Comparison of ENCODE assay signal across 15 cellular contexts in the genomic region with DNA sequence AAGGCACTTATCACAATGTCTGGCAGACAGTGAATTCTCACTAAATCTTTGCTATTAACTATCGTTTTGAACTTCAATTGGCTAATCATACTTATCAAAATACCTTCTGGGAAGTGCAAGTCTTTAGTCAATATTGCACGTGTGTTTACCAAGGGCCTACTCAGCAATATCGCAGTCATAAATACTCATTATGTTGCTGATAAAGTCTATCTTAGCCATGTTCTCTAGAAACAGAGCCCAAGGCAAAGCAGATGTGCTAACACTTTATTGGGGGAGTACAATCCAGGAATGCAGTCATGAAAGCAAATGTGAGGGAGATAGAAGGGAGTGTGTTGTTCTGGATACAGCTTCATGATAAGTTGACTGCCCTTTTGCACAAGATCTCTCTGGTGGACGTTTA.
DNase-seq lines count a peak whose midpoint lies in the region; ATAC-seq, FAIRE-seq and TF ChIP-seq lines count a peak whose summit lies in the region.
"Had no signal": no experiment of that assay in that cellular context is flagged by ENCODE, and none has a peak within 500 bp of the region (broad histone marks: within the 10 kb centered on the region; RNA-seq: fewer than 3 reads in every experiment).

No MANE protein-coding gene starts in this region.

- no peaks in the 10 kb centered on the region for H3K36me3 ChIP-seq in GM23338 (ENCODE audit: insufficient read depth)
- no peaks in the 10 kb centered on the region for H3K36me3 ChIP-seq in small intestine (ENCODE audit: control insufficient read depth in 2 of 2, insufficient read depth in 2 of 2, low read length in 2 of 2)
- H3K36me3 ChIP-seq in MM.1S (replicated peaks; ENCODE audit: insufficient read depth, low read length): no peaks in the 10 kb centered on the region

- H3K4me3 ChIP-seq in GM23338 (no peak overlapping the region), small intestine (ENCODE audit: low read depth in 1 of 2, low read length in 2 of 2) (no peak overlapping the region), MM.1S (ENCODE audit: low read length) (no peak overlapping the region)

- no peak for FAIRE-seq in small intestine (lab: Jason Lieb, UNC)
- FAIRE-seq: H1, HTR-8/SVneo had no signal

- no peak overlapping the region for H3K4me3 Mint-ChIP-seq in GM23338
- H3K4me3 Mint-ChIP-seq: CD4-positive, alpha-beta T cell; H9 had no signal

- H3K9me3 ChIP-seq in small intestine (ENCODE audit: control insufficient read depth, low read depth): no peaks in the 10 kb centered on the region
- no peaks in the 10 kb centered on the region for H3K9me3 ChIP-seq in MM.1S (replicated peaks; ENCODE audit: insufficient read depth, low read length)

- H3K9ac ChIP-seq in MM.1S (ENCODE audit: low read length): no peak overlapping the region

- no peaks in the 10 kb centered on the region for H3K4me1 Mint-ChIP-seq in GM23338
- H3K4me1 Mint-ChIP-seq: H9 had no signal

- no peak for ATAC-seq in GM23338
- ATAC-seq in SK-N-SH treated with all-trans-retinoic acid at 6 μM for 48 hours: peak; percentile 37; the same call in 2 of the 3 replicates

- H3K4me1 ChIP-seq in GM23338 (ENCODE audit: insufficient read depth) (no peaks in the 10 kb centered on the region), small intestine (ENCODE audit: control insufficient read depth in 2 of 2, insufficient read depth in 1 of 2, low read depth in 1 of 2, low read length in 1 of 2) (no peaks in the 10 kb centered on the region), MM.1S (ENCODE audit: low read length) (no peaks in the 10 kb centered on the region)

- TF ChIP-seq CTCF in GM23338 (conservative IDR thresholded peaks at IDR 0.05; ENCODE audit: low read depth in 2 of 2) (no peak), MM.1S (IDR thresholded peaks at IDR 0.05; ENCODE audit: low read length) (no peak)

- H3K27me3 ChIP-seq in GM23338 (ENCODE audit: insufficient read depth) (no peaks in the 10 kb centered on the region), small intestine (ENCODE audit: control insufficient read depth in 2 of 2, insufficient read depth in 2 of 2, low read length in 2 of 2) (no peaks in the 10 kb centered on the region), MM.1S (replicated peaks; ENCODE audit: insufficient read depth, low read length) (no peaks in the 10 kb centered on the region)

- H3K36me3 Mint-ChIP-seq in GM23338 (ENCODE audit: low read depth): no peaks in the 10 kb centered on the region; the same call in 1 of the 3 replicates

- peaks cover 6% of the 10 kb centered on the region for H3K9me3 Mint-ChIP-seq in GM23338
- H3K9me3 Mint-ChIP-seq: CD4-positive, alpha-beta T cell had no signal

- H3K79me2 ChIP-seq in GM23338 (replicated peaks; ENCODE audit: insufficient read depth): no peaks in the 10 kb centered on the region
- H3K79me2 ChIP-seq in MM.1S (ENCODE audit: low read length): no peaks in the 10 kb centered on the region

- H3K9me2 ChIP-seq in GM23338 (ENCODE audit: insufficient read depth) (no peaks in the 10 kb centered on the region), MM.1S (replicated peaks; ENCODE audit: insufficient read depth, low read length) (no peaks in the 10 kb centered on the region)

- H3K4me2 ChIP-seq in GM23338 (no peak overlapping the region), MM.1S (ENCODE audit: low read depth, low read length) (no peak overlapping the region)

- H2AFZ ChIP-seq in GM23338: 0 out of 2 replicates have a peak overlapping the region, but pooled peaks have one; percentile 13
- H2AFZ ChIP-seq in MM.1S (ENCODE audit: low read length): no peak overlapping the region

- DNase-seq in GM23338 (ENCODE audit: low spot score): no peak
- peak; percentile 23 for DNase-seq in left kidney (ENCODE audit: low read depth, low spot score)
- peak; percentile 27 for DNase-seq in small intestine
- DNase-seq in SKM-1 (lab: John Stamatoyannopoulos, UW; ENCODE audit: unreplicated experiment): no peak
- DNase-seq in amniotic stem cell (lab: John Stamatoyannopoulos, UW): no peak
- DNase-seq in DMS 273 (lab: John Stamatoyannopoulos, UW; ENCODE audit: unreplicated experiment): no peak
- no peak for DNase-seq in MM.1S
- DNase-seq: CD4-positive, alpha-beta T cell; DMS79 treated with DMSO at 0.1 percent for 48 hours; GF-D8; H9 had no signal

- H3F3A ChIP-seq in GM23338 (replicated peaks; ENCODE audit: low read depth) (no peaks in the 10 kb centered on the region), MM.1S (ENCODE audit: insufficient read depth, low read length) (no peaks in the 10 kb centered on the region)

- no peak overlapping the region for H3K27ac Mint-ChIP-seq in GM23338
- H3K27ac Mint-ChIP-seq: CD4-positive, alpha-beta T cell; H9 had no signal

- no peaks in the 10 kb centered on the region for H4K20me1 ChIP-seq in GM23338 (replicated peaks; ENCODE audit: insufficient read depth)
- H4K20me1 ChIP-seq in MM.1S (ENCODE audit: insufficient read depth, low read length): no peaks in the 10 kb centered on the region

- no peaks in the 10 kb centered on the region for H3K27me3 Mint-ChIP-seq in GM23338 (ENCODE audit: insufficient read depth, low read depth, poor library complexity)

- WGBS in small intestine, 3 donors: 13 to 55% (median 24%) methylated on average over 4 of the region's 4 CpGs

- H3K27ac ChIP-seq in GM23338 (ENCODE audit: low read depth) (no peak overlapping the region), small intestine (ENCODE audit: low read depth in 1 of 2, low read length in 1 of 2) (no peak overlapping the region), MM.1S (ENCODE audit: low read length) (no peak overlapping the region)
- H3K27ac ChIP-seq: C4-2B had no signal

TF ChIP-seq in GM23338, 12 proteins besides CTCF, POLR2A, EP300 and RAD21 (continues in another document):
- no peak for TF ChIP-seq NANOG (IDR thresholded peaks at IDR 0.05; ENCODE audit: borderline replicate concordance)
- no peak for TF ChIP-seq ZNF331 (CRISPR knock-in tag; IDR thresholded peaks at IDR 0.05; ENCODE audit: low read depth)
- TF ChIP-seq, protein P1, sequence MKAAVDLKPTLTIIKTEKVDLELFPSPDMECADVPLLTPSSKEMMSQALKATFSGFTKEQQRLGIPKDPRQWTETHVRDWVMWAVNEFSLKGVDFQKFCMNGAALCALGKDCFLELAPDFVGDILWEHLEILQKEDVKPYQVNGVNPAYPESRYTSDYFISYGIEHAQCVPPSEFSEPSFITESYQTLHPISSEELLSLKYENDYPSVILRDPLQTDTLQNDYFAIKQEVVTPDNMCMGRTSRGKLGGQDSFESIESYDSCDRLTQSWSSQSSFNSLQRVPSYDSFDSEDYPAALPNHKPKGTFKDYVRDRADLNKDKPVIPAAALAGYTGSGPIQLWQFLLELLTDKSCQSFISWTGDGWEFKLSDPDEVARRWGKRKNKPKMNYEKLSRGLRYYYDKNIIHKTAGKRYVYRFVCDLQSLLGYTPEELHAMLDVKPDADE (IDR thresholded peaks at IDR 0.05): no peak
- TF ChIP-seq JUNB (IDR thresholded peaks at IDR 0.05; ENCODE audit: unreplicated experiment): no peak
- no peak for TF ChIP-seq STAT1 (IDR thresholded peaks at IDR 0.05; ENCODE audit: unreplicated experiment)
- TF ChIP-seq EZH2phosphoT487 (IDR thresholded peaks at IDR 0.05; ENCODE audit: unreplicated experiment): no peak

TF ChIP-seq in SK-N-SH treated with all-trans-retinoic acid at 6 μM for 48 hours, 23 proteins besides CTCF, POLR2A, EP300 and RAD21 (continues in another document):
- TF ChIP-seq PATZ1 (CRISPR knock-in tag; IDR thresholded peaks at IDR 0.05; ENCODE audit: borderline replicate concordance) (no peak), SNAI2 (CRISPR knock-in tag; IDR thresholded peaks at IDR 0.05) (peak; percentile 61; the same call in 1 of the 2 replicates), ISL1 (CRISPR knock-in tag; IDR thresholded peaks at IDR 0.05) (peak; percentile 67), CSDC2 (CRISPR knock-in tag; IDR thresholded peaks at IDR 0.05) (no peak), BACH2 (CRISPR knock-in tag; IDR thresholded peaks at IDR 0.05; ENCODE audit: borderline replicate concordance) (peak; percentile 62; the same call in 1 of the 2 replicates), TSHZ2 (CRISPR knock-in tag; IDR thresholded peaks at IDR 0.05) (peak; percentile 99)

Comparison
In these comparisons a context has a peak if more than half of its experiments do, and no peak if none do; other contexts are left out.
1. DNase-seq: peak in left kidney (single experiment) and small intestine (single experiment); none in GM23338 (single experiment), SKM-1 (single experiment), amniotic stem cell (single experiment), DMS 273 (single experiment) and MM.1S (single experiment).